ENCODE assay signal across 1 cellular context in the genomic region with DNA sequence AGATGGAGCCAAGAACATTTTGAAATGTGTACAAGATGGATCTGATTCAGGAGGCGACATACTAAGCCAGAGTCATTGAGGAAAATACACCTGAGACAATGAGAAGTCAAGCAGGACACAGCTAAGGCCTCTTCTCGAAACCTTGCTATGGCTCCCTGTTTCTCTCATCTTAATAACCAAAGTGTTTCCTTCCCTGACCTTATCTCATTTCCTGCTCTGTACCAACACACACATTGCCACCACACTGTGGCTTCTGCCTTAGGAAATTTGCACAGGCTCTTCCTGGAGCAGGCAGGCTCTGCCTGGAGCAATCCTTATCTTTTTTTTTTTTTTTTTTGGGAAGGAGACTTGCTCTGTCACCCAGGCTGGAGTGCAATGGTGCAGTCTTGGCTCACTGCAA.
TF ChIP-seq lines count a peak whose summit lies in the region.

No MANE protein-coding gene starts in this region.

TF ChIP-seq in GM12891, 5 proteins besides CTCF, POLR2A, EP300 and RAD21:
- TF ChIP-seq SPI1 (IDR thresholded peaks at IDR 0.05; ENCODE audit: low read depth, low read length) (no peak), POU2F2 (IDR thresholded peaks at IDR 0.05; ENCODE audit: low read depth, low read length) (no peak), TAF1 (IDR thresholded peaks at IDR 0.05; ENCODE audit: low read depth, low read length) (no peak), POLR2AphosphoS5 (IDR thresholded peaks at IDR 0.05; ENCODE audit: low read depth, low read length) (no peak), PAX5 (IDR thresholded peaks at IDR 0.05; ENCODE audit: insufficient read depth, low read length, severe bottlenecking) (no peak)
